Comparison of ENCODE assay signal across 1 cellular context in the genomic region with DNA sequence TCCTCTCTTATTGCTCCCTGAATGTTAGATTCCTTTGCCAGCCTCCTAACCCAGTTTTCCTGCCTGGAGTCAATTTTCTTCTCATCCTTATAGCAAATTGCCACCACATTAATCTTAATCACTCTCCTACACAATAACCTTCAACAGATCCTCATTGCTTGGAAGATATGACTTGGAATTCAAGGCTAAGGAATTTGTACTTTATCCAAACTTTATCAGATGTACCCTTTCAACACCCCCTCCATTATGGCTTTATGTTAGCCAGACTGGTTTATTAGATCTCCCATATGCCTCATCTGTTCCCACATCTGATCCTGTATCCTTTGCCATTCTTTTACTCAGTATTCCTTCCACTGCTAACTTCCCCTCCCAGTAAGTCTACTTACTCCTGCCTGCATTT.
TF ChIP-seq lines count a peak whose summit lies in the region.

No MANE protein-coding gene starts in this region.

TF ChIP-seq in HepG2, 621 proteins besides CTCF, POLR2A, EP300 and RAD21 (continued from another document):
- TF ChIP-seq, protein P1, sequence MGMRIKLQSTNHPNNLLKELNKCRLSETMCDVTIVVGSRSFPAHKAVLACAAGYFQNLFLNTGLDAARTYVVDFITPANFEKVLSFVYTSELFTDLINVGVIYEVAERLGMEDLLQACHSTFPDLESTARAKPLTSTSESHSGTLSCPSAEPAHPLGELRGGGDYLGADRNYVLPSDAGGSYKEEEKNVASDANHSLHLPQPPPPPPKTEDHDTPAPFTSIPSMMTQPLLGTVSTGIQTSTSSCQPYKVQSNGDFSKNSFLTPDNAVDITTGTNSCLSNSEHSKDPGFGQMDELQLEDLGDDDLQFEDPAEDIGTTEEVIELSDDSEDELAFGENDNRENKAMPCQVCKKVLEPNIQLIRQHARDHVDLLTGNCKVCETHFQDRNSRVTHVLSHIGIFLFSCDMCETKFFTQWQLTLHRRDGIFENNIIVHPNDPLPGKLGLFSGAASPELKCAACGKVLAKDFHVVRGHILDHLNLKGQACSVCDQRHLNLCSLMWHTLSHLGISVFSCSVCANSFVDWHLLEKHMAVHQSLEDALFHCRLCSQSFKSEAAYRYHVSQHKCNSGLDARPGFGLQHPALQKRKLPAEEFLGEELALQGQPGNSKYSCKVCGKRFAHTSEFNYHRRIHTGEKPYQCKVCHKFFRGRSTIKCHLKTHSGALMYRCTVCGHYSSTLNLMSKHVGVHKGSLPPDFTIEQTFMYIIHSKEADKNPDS (CRISPR knock-in tag; IDR thresholded peaks at IDR 0.05), result no peak
- TF ChIP-seq PPARG (CRISPR knock-in tag; conservative IDR thresholded peaks at IDR 0.05) (no peak), ZNF383 (CRISPR knock-in tag; IDR thresholded peaks at IDR 0.05; ENCODE audit: borderline replicate concordance) (no peak), NFYB (CRISPR knock-in tag; IDR thresholded peaks at IDR 0.05) (no peak), ZZZ3 (CRISPR knock-in tag; IDR thresholded peaks at IDR 0.05; ENCODE audit: borderline replicate concordance) (no peak), REXO4 (CRISPR knock-in tag; IDR thresholded peaks at IDR 0.05; ENCODE audit: borderline replicate concordance) (no peak), GFI1 (CRISPR knock-in tag; IDR thresholded peaks at IDR 0.05; ENCODE audit: borderline replicate concordance) (no peak)
- TF ChIP-seq, protein P2, sequence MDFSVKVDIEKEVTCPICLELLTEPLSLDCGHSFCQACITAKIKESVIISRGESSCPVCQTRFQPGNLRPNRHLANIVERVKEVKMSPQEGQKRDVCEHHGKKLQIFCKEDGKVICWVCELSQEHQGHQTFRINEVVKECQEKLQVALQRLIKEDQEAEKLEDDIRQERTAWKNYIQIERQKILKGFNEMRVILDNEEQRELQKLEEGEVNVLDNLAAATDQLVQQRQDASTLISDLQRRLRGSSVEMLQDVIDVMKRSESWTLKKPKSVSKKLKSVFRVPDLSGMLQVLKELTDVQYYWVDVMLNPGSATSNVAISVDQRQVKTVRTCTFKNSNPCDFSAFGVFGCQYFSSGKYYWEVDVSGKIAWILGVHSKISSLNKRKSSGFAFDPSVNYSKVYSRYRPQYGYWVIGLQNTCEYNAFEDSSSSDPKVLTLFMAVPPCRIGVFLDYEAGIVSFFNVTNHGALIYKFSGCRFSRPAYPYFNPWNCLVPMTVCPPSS (IDR thresholded peaks at IDR 0.05), result no peak
- TF ChIP-seq, protein P3, sequence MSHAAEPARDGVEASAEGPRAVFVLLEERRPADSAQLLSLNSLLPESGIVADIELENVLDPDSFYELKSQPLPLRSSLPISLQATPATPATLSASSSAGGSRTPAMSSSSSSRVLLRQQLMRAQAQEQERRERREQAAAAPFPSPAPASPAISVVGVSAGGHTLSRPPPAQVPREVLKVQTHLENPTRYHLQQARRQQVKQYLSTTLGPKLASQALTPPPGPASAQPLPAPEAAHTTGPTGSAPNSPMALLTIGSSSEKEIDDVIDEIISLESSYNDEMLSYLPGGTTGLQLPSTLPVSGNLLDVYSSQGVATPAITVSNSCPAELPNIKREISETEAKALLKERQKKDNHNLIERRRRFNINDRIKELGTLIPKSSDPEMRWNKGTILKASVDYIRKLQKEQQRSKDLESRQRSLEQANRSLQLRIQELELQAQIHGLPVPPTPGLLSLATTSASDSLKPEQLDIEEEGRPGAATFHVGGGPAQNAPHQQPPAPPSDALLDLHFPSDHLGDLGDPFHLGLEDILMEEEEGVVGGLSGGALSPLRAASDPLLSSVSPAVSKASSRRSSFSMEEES (CRISPR knock-in tag; IDR thresholded peaks at IDR 0.05), result no peak
